8 cellular contexts compared by ENCODE assay signal in genomic region chr5:52989025-52989780, GRCh38. TPM values are rescaled to one million over a fixed set of nuclear protein-coding genes. Genes with fewer than 3 reads are reported as not detected.
A peak's percentile ranks its signal among the peaks of the same experiment; 100 is the strongest.
DNase-seq lines count a peak whose midpoint lies in the region; ATAC-seq and TF ChIP-seq lines count a peak whose summit lies in the region.

TSS of gene ITGA2 (plus strand) at chr5:52989352. CDS start at chr5:52989469, 117 bp downstream.

- H3K4me3 Mint-ChIP-seq in activated naive CD4-positive, alpha-beta T cell treated with anti-CD3 and anti-CD28 coated beads, Interleukin-2, amount 10 ng/mL, durations not matched to agents 7 days and 5 days: peak within 1 kb of the TSS; percentile 80

- CTCF ChIA-PET in activated naive CD4-positive, alpha-beta T cell treated with anti-CD3 and anti-CD28 coated beads, Interleukin-2, amount 10 ng/mL, durations not matched to agents 7 days and 5 days (lab: Charles Lee): interaction anchor here (0.7 to 5.1 kb wide), 6 partner anchors 40 to 107 kb away, joined by 3 to 45 read pairs (median 6); no protein-coding TSS in a partner anchor

- H3K27ac ChIP-seq in osteoblast (ENCODE audit: low read depth, low read length): peak within 1 kb of the TSS; percentile 40

- peak within 1 kb of the TSS; percentile 97 for H3K4me2 ChIP-seq in osteoblast (ENCODE audit: insufficient read depth, low read length)

- H3K4me3 ChIP-seq in osteoblast (ENCODE audit: insufficient read depth, low read length): peak within 1 kb of the TSS; percentile 84

- H3K36me3 Mint-ChIP-seq in activated naive CD4-positive, alpha-beta T cell treated with anti-CD3 and anti-CD28 coated beads, Interleukin-2, amount 10 ng/mL, durations not matched to agents 7 days and 5 days: peaks cover 18% of the 10 kb centered on the region

- peak within 1 kb of the TSS; percentile 91 for H2AFZ ChIP-seq in osteoblast (ENCODE audit: low read length)

- H3K79me2 ChIP-seq in osteoblast (ENCODE audit: insufficient read depth, low read length): peaks cover 24% of the 10 kb centered on the region

- H4K20me1 ChIP-seq in osteoblast (ENCODE audit: insufficient read depth, low read length): no peaks in the 10 kb centered on the region

- peaks cover 26% of the 10 kb centered on the region for H3K4me1 ChIP-seq in osteoblast (ENCODE audit: insufficient read depth, low read length)

- H3K4me1 Mint-ChIP-seq in activated naive CD4-positive, alpha-beta T cell treated with anti-CD3 and anti-CD28 coated beads, Interleukin-2, amount 10 ng/mL, durations not matched to agents 7 days and 5 days: peaks cover 41% of the 10 kb centered on the region

- H3K27ac Mint-ChIP-seq in activated naive CD4-positive, alpha-beta T cell treated with anti-CD3 and anti-CD28 coated beads, Interleukin-2, amount 10 ng/mL, durations not matched to agents 7 days and 5 days: peak within 1 kb of the TSS; percentile 0

- H3K27me3 Mint-ChIP-seq in activated naive CD4-positive, alpha-beta T cell treated with anti-CD3 and anti-CD28 coated beads, Interleukin-2, amount 10 ng/mL, durations not matched to agents 7 days and 5 days: peaks cover 26% of the 10 kb centered on the region

- DNase-seq in ELR (ENCODE audit: low read depth): peak; percentile 80
- peak; percentile 71 for DNase-seq in NCI-H748 (lab: John Stamatoyannopoulos, UW; ENCODE audit: unreplicated experiment)
- DNase-seq in activated naive CD4-positive, alpha-beta T cell treated with anti-CD3 and anti-CD28 coated beads, Interleukin-2, amount 10 ng/mL, durations not matched to agents 7 days and 5 days: peak; percentile 64
- DNase-seq in Right ventricle myocardium inferior (ENCODE audit: missing footprints): peak; percentile 68
- DNase-seq in osteoblast (ENCODE audit: insufficient read length, low spot score, missing footprints): peak; percentile 87
- DNase-seq in NCI-H1436 (lab: John Stamatoyannopoulos, UW): no peak
- no peak for DNase-seq in SIG-M5 treated with dmso at 0.1 percent for 504 hours (lab: John Stamatoyannopoulos, UW; ENCODE audit: unreplicated experiment)

- ATAC-seq in HG02571 (IDR thresholded peaks at IDR 0.05; ENCODE audit: unreplicated experiment) (peak; percentile 44), Right ventricle myocardium inferior (peak; percentile 68)

- H3K9me3 ChIP-seq in osteoblast (ENCODE audit: low read depth, low read length): no peaks in the 10 kb centered on the region

- TF ChIP-seq CTCF in osteoblast (IDR thresholded peaks at IDR 0.05; ENCODE audit: extremely low read depth, low read depth, low read length): no peak

- H3K36me3 ChIP-seq in osteoblast (ENCODE audit: insufficient read depth, low read length): peaks cover 4% of the 10 kb centered on the region

- H3K27me3 ChIP-seq in osteoblast (ENCODE audit: insufficient read depth, low read length): no peaks in the 10 kb centered on the region

- intact Hi-C loops in Right ventricle myocardium inferior (cut with DNase I): loop anchor here (5.0 to 10.0 kb wide), 2 partner anchors 42 to 46 kb away; no protein-coding TSS in a partner anchor

- no peaks in the 10 kb centered on the region for H3K9me3 Mint-ChIP-seq in activated naive CD4-positive, alpha-beta T cell treated with anti-CD3 and anti-CD28 coated beads, Interleukin-2, amount 10 ng/mL, durations not matched to agents 7 days and 5 days

RNA-seq across cellular contexts. Expression of gene ITGA2, which starts in this region (rescaled TPM):
- total RNA-seq in Right ventricle myocardium inferior: 0.78 TPM
- 2.7 and 2.9 TPM in 2 replicates for total RNA-seq in osteoblast

Comparison
In these comparisons a context has a peak if more than half of its experiments do, and no peak if none do; other contexts are left out.
1. Peak in DNase-seq and ATAC-seq in Right ventricle myocardium inferior; RNA of the gene not detected or under 1 TPM.
2. DNase-seq: peak in ELR (single experiment), NCI-H748 (single experiment), activated naive CD4-positive, alpha-beta T cell treated with anti-CD3 and anti-CD28 coated beads, Interleukin-2, amount 10 ng/mL, durations not matched to agents 7 days and 5 days (single experiment) and osteoblast (single experiment); none in NCI-H1436 (single experiment) and SIG-M5 treated with dmso at 0.1 percent for 504 hours (single experiment).